15 cellular contexts compared by ENCODE assay signal in the genomic region with DNA sequence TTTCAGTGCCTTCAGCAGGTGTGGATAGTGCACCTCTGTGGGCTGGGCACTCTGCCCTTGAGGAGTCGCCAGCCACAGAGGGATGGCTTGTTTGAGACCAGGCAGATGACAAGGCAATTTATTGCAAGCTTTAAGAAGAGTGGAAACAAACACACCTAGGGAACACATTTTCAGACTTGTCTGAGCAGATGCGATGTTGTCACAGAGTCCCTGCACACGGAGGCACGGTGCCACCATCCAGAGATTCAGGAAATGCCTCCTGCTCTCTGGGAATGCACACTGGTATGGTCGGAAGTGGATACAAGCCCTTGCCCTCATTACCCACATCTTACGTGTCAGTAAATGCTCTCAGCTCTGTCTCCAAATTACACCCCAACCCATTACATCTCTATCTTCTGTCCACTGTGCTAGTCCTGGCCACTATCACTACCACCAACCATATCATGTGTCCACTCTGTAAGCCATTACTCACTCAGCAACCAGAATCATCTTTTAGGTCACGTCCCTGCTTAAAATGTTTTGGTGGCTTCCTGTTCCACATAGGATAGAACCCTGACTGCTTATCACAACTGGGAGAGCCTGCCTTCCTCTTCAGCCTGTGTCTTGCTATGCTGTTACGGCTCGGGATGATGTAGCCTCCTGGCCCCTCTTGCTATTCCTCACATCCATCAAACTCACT.
A peak's percentile ranks its signal among the peaks of the same experiment; 100 is the strongest.
DNase-seq lines count a peak whose midpoint lies in the region; ATAC-seq and TF ChIP-seq lines count a peak whose summit lies in the region.
"Had no signal": no experiment of that assay in that cellular context is flagged by ENCODE, and none has a peak within 500 bp of the region (broad histone marks: within the 10 kb centered on the region; RNA-seq: fewer than 3 reads in every experiment).

No MANE protein-coding gene starts in this region.

- H3K27me3 ChIP-seq in esophagus (ENCODE audit: control insufficient read depth in 1 of 2, insufficient read depth in 2 of 2, low read length in 2 of 2) = no peaks in the 10 kb centered on the region
- no peaks in the 10 kb centered on the region for H3K27me3 ChIP-seq in trophoblast cell (ENCODE audit: insufficient read depth, low read length)
- no peaks in the 10 kb centered on the region for H3K27me3 ChIP-seq in upper lobe of right lung
- no peaks in the 10 kb centered on the region for H3K27me3 ChIP-seq in tibial artery

- no peak overlapping the region for H3K4me2 ChIP-seq in trophoblast cell (ENCODE audit: low read length)

- H3K23ac ChIP-seq in trophoblast cell (ENCODE audit: low read length) = no peak overlapping the region

- H2BK120ac ChIP-seq in trophoblast cell (ENCODE audit: insufficient read depth, low read length, poor library complexity) = no peak overlapping the region

- H2AK5ac ChIP-seq in trophoblast cell (ENCODE audit: low read length) = no peak overlapping the region

- TF ChIP-seq CTCF in upper lobe of right lung (IDR thresholded peaks at IDR 0.05) (no peak), tibial artery (IDR thresholded peaks at IDR 0.05) (no peak)

- no peak overlapping the region for H2BK12ac ChIP-seq in trophoblast cell (ENCODE audit: low read length)

- H2AFZ ChIP-seq in trophoblast cell (ENCODE audit: insufficient read depth, low read length, poor library complexity) = no peak overlapping the region

- no peak overlapping the region for H3K4ac ChIP-seq in trophoblast cell (ENCODE audit: low read depth, low read length)

- H3K9me3 ChIP-seq in esophagus (ENCODE audit: control insufficient read depth in 2 of 2, insufficient read depth in 1 of 2, low read depth in 1 of 2, low read length in 1 of 2) = no peaks in the 10 kb centered on the region
- H3K9me3 ChIP-seq in trophoblast cell (ENCODE audit: insufficient read depth, low read depth, low read length) = no peaks in the 10 kb centered on the region
- no peaks in the 10 kb centered on the region for H3K9me3 ChIP-seq in upper lobe of right lung
- no peaks in the 10 kb centered on the region for H3K9me3 ChIP-seq in tibial artery

- ATAC-seq in left ventricle myocardium superior = peak; percentile 17
- ATAC-seq in upper lobe of right lung = no peak
- ATAC-seq in HG02623 (IDR thresholded peaks at IDR 0.05; ENCODE audit: unreplicated experiment) = no peak
- ATAC-seq in GM19023 (IDR thresholded peaks at IDR 0.05; ENCODE audit: unreplicated experiment) = no peak
- ATAC-seq: SK-N-SH treated with all-trans-retinoic acid at 6 μM for 48 hours had no signal

- H4K8ac ChIP-seq in trophoblast cell (ENCODE audit: low read depth, low read length) = no peak overlapping the region

- no peaks in the 10 kb centered on the region for H3K79me1 ChIP-seq in trophoblast cell (ENCODE audit: low read length)

- H3K9ac ChIP-seq in trophoblast cell (ENCODE audit: low read length) = no peak overlapping the region

- intact Hi-C loops in left ventricle myocardium superior (cut with micrococcal nuclease) = no loop called here
- intact Hi-C loops in cardiac septum (cut with DNase I) = no loop called here
- intact Hi-C loops in upper lobe of right lung (cut with DNase I) = no loop called here
- intact Hi-C loops in tibial artery (cut with DNase I; ENCODE audit: low total_unique reads) = no loop called here

- H4K12ac ChIP-seq in trophoblast cell (ENCODE audit: low read depth, low read length) = no peak overlapping the region

- WGBS in esophagus, 2 donors = 59 to 65% methylated on average over 9 of the region's 9 CpGs
- no CpG with 5 or more reads among the region's 9 CpGs for WGBS in trophoblast cell (ENCODE audit: extremely low coverage, insufficient coverage, insufficient read length)

- no peak overlapping the region for H3K18ac ChIP-seq in trophoblast cell (ENCODE audit: low read length)

- DNase-seq in left ventricle myocardium superior = no peak
- no peak for DNase-seq in cardiac septum (ENCODE audit: low spot score)
- DNase-seq in trophoblast cell = peak; percentile 65 to 80
- no peak for DNase-seq in upper lobe of right lung
- DNase-seq in tibial artery = no peak
- DNase-seq: C1 segment of cervical spinal cord; NCI-H1436; NCI-H1930; NCI-H446; NK-92 treated with Interleukin-12 subunit alpha and Interleukin-12 subunit beta, amount 100 ng/mL, for 24 hours; SHP77 treated with DMSO at 0.1 percent for 48 hours had no signal

- peak overlapping the region; percentile 15 to 74 for H3K27ac ChIP-seq in esophagus (ENCODE audit: low read depth in 2 of 2, low read length in 1 of 2)
- H3K27ac ChIP-seq in trophoblast cell (ENCODE audit: low read depth, low read length) = no peak overlapping the region
- peak overlapping the region; percentile 42 for H3K27ac ChIP-seq in upper lobe of right lung
- no peak overlapping the region for H3K27ac ChIP-seq in tibial artery

- H3K36me3 ChIP-seq in esophagus (ENCODE audit: control insufficient read depth in 2 of 2, insufficient read depth in 2 of 2, low read length in 1 of 2) (no peaks in the 10 kb centered on the region), trophoblast cell (ENCODE audit: control insufficient read depth in 1 of 2, insufficient read depth in 2 of 2, low read length in 2 of 2) (no peaks in the 10 kb centered on the region), upper lobe of right lung (no peaks in the 10 kb centered on the region), tibial artery (no peaks in the 10 kb centered on the region)

- no peak overlapping the region for H3K14ac ChIP-seq in trophoblast cell (ENCODE audit: low read length)

- no peak overlapping the region for H4K91ac ChIP-seq in trophoblast cell (ENCODE audit: low read depth, low read length)

- no peaks in the 10 kb centered on the region for H3K79me2 ChIP-seq in trophoblast cell (ENCODE audit: control insufficient read depth, insufficient read depth, low read length, poor library complexity)

- H3K4me3 ChIP-seq in esophagus (ENCODE audit: low read depth in 1 of 2, low read length in 2 of 2) = no peak overlapping the region
- no peak overlapping the region for H3K4me3 ChIP-seq in trophoblast cell (ENCODE audit: low read depth, low read length)
- H3K4me3 ChIP-seq in upper lobe of right lung = no peak overlapping the region
- no peak overlapping the region for H3K4me3 ChIP-seq in tibial artery

- H3K4me1 ChIP-seq in esophagus (ENCODE audit: control insufficient read depth in 2 of 2, insufficient read depth in 2 of 2, low read length in 1 of 2) (peaks cover 10 to 14% of the 10 kb centered on the region in 2 donors), trophoblast cell (ENCODE audit: control insufficient read depth in 1 of 2, insufficient read depth in 2 of 2, low read length in 2 of 2) (no peaks in the 10 kb centered on the region), upper lobe of right lung (peaks cover 13% of the 10 kb centered on the region), tibial artery (peaks cover 0 to 4% (median 0%) of the 10 kb centered on the region in 4 donors)

- H2BK5ac ChIP-seq in trophoblast cell (ENCODE audit: low read depth, low read length, poor library complexity) = no peak overlapping the region

Comparison
In these comparisons a context has a peak if more than half of its experiments do, and no peak if none do; other contexts are left out.
1. DNase-seq: peak in trophoblast cell (2 of 2); none in left ventricle myocardium superior (single experiment), cardiac septum (single experiment), upper lobe of right lung (single experiment) and tibial artery (0 of 2).
2. H3K27ac ChIP-seq: peak in esophagus (2 of 2) and upper lobe of right lung (single experiment); none in trophoblast cell (single experiment) and tibial artery (0 of 2).